1 cellular context compared by ENCODE assay signal in the genomic region with DNA sequence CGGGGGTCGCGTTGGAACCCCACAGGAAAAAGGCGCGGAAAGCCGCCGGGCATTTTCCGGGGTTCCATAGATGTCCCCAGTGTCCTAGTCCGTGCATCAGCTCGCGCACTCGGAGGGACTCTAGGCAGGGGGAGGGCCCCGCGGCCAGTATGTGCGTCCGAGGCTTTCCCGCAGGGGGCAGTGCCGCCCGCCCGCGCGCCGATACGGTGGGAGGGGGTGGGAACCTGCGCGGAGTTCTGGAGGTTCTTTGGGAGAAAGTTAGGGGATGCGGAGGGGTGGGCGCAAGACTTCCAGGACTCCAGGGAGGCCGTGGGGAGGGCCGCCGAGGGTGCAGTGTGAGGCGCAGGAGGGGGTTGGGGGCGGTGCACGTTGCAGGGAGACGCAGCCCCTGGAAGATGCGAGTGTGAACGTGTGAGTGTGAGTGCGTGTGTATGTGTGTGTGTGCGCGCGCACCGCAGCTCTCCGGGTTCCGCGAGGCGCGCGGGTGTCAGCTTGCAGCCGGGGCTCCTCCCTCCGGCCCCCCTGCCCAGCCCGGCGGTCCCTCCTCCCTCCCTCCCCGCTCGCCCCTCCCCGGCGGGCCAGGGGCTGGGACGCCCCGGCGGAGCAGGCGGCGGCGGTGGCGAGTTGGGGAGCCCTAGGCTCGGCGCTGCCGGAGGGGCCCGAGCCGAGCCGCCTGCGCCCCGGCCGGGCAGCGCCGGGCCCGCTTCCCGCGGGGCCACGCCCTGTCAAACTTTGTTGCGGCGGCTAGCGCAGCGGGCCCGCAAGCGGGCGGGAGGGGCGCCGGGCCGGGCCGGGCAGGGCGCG.
A peak's percentile ranks its signal among the peaks of the same experiment; 100 is the strongest.
TF ChIP-seq lines count a peak whose summit lies in the region.

A gene with protein sequence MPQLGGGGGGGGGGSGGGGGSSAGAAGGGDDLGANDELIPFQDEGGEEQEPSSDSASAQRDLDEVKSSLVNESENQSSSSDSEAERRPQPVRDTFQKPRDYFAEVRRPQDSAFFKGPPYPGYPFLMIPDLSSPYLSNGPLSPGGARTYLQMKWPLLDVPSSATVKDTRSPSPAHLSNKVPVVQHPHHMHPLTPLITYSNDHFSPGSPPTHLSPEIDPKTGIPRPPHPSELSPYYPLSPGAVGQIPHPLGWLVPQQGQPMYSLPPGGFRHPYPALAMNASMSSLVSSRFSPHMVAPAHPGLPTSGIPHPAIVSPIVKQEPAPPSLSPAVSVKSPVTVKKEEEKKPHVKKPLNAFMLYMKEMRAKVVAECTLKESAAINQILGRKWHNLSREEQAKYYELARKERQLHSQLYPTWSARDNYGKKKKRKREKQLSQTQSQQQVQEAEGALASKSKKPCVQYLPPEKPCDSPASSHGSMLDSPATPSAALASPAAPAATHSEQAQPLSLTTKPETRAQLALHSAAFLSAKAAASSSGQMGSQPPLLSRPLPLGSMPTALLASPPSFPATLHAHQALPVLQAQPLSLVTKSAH (plus strand): TSS at position 559 of the 804 bp plus-strand sequence. CDS start 293 bp downstream, outside the sequence.

TF ChIP-seq in HepG2, 621 proteins besides CTCF, POLR2A, EP300 and RAD21 (continued from another document and continues in another):
- TF ChIP-seq, protein P1, sequence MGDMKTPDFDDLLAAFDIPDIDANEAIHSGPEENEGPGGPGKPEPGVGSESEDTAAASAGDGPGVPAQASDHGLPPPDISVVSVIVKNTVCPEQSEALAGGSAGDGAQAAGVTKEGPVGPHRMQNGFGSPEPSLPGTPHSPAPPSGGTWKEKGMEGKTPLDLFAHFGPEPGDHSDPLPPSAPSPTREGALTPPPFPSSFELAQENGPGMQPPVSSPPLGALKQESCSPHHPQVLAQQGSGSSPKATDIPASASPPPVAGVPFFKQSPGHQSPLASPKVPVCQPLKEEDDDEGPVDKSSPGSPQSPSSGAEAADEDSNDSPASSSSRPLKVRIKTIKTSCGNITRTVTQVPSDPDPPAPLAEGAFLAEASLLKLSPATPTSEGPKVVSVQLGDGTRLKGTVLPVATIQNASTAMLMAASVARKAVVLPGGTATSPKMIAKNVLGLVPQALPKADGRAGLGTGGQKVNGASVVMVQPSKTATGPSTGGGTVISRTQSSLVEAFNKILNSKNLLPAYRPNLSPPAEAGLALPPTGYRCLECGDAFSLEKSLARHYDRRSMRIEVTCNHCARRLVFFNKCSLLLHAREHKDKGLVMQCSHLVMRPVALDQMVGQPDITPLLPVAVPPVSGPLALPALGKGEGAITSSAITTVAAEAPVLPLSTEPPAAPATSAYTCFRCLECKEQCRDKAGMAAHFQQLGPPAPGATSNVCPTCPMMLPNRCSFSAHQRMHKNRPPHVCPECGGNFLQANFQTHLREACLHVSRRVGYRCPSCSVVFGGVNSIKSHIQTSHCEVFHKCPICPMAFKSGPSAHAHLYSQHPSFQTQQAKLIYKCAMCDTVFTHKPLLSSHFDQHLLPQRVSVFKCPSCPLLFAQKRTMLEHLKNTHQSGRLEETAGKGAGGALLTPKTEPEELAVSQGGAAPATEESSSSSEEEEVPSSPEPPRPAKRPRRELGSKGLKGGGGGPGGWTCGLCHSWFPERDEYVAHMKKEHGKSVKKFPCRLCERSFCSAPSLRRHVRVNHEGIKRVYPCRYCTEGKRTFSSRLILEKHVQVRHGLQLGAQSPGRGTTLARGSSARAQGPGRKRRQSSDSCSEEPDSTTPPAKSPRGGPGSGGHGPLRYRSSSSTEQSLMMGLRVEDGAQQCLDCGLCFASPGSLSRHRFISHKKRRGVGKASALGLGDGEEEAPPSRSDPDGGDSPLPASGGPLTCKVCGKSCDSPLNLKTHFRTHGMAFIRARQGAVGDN (CRISPR knock-in tag; IDR thresholded peaks at IDR 0.05) = peak; percentile 44; the same call in 1 of the 2 replicates
- peak; percentile 42 for TF ChIP-seq HNRNPLL (IDR thresholded peaks at IDR 0.05; ENCODE audit: low read depth, low read length, poor library complexity, severe bottlenecking)
- peak in 1 of 2 experiments; percentile 42; a peak in 1 of 4 replicates for TF ChIP-seq KLF16 (CRISPR knock-in tag; IDR thresholded peaks at IDR 0.05)
- TF ChIP-seq, protein P2, sequence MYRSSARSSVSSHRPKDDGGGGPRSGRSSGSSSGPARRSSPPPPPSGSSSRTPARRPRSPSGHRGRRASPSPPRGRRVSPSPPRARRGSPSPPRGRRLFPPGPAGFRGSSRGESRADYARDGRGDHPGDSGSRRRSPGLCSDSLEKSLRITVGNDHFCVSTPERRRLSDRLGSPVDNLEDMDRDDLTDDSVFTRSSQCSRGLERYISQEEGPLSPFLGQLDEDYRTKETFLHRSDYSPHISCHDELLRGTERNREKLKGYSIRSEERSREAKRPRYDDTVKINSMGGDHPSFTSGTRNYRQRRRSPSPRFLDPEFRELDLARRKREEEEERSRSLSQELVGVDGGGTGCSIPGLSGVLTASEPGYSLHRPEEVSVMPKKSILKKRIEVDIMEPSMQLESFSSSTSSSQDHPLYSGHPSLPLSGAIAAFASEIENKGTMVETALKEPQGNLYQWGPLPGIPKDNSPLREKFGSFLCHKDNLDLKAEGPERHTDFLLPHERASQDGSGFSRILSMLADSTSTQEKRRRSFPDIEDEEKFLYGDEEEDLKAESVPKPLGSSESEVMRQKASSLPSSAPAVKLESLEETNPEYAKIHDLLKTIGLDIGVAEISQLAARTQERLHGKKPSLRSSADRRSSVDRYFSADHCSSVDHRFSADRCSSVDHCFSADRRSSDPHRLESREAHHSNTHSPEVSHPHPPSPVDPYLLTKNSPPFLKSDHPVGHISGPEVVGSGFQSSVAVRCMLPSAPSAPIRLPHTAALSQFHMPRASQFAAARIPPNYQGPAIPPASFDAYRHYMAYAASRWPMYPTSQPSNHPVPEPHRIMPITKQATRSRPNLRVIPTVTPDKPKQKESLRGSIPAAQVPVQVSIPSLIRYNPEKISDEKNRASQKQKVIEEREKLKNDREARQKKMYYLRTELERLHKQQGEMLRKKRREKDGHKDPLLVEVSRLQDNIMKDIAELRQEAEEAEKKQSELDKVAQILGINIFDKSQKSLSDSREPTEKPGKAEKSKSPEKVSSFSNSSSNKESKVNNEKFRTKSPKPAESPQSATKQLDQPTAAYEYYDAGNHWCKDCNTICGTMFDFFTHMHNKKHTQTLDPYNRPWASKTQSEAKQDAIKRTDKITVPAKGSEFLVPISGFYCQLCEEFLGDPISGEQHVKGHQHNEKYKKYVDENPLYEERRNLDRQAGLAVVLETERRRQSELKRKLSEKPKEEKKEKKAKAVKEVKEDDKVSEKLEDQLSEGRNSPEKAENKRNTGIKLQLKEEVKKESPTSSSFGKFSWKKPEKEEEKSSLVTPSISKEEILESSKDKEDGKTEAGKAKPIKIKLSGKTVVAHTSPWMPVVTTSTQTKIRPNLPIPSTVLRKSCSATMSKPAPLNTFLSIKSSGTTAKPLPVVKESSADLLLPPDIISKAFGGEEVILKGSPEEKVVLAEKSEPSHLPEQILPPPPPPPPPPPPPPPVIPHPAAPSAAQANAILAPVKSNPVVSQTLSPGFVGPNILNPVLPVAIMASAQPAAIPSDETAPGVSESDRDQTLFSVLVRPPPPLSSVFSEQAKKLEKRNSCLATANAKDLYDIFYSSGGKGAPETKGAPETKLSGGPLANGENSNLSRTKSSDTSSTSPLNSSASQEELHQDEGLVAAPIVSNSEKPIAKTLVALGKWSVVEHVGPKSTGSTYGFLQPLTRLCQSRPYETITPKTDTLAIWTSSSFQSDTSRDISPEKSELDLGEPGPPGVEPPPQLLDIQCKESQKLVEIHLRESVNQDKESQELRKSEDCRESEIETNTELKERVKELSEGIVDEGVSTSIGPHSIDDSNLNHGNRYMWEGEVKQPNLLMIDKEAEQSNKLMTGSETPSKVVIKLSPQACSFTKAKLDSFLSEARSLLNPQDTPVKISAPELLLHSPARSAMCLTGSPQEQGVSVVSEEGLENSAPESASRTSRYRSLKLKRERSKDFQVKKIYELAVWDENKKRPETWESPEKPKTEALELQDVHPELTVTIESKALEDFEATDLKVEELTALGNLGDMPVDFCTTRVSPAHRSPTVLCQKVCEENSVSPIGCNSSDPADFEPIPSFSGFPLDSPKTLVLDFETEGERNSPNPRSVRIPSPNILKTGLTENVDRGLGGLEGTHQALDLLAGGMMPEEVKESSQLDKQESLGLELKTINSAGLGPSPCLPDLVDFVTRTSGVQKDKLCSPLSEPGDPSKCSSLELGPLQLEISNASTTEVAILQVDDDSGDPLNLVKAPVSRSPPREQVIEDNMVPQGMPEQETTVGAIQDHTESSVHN (CRISPR knock-in tag; IDR thresholded peaks at IDR 0.05) = 0 out of 2 replicates have a peak, but pooled peaks have one; percentile 57
- no peak for TF ChIP-seq FOXJ3 (CRISPR knock-in tag; IDR thresholded peaks at IDR 0.05; ENCODE audit: borderline replicate concordance)
- TF ChIP-seq, protein P3, sequence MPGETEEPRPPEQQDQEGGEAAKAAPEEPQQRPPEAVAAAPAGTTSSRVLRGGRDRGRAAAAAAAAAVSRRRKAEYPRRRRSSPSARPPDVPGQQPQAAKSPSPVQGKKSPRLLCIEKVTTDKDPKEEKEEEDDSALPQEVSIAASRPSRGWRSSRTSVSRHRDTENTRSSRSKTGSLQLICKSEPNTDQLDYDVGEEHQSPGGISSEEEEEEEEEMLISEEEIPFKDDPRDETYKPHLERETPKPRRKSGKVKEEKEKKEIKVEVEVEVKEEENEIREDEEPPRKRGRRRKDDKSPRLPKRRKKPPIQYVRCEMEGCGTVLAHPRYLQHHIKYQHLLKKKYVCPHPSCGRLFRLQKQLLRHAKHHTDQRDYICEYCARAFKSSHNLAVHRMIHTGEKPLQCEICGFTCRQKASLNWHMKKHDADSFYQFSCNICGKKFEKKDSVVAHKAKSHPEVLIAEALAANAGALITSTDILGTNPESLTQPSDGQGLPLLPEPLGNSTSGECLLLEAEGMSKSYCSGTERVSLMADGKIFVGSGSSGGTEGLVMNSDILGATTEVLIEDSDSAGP (CRISPR knock-in tag; IDR thresholded peaks at IDR 0.05; ENCODE audit: borderline replicate concordance) = peak; percentile 29; the same call in 1 of the 2 replicates
- TF ChIP-seq MAZ (IDR thresholded peaks at IDR 0.05; ENCODE audit: borderline replicate concordance, low read depth, low read length) = peak; percentile 69; the same call in 1 of the 2 replicates
- TF ChIP-seq MAZ (CRISPR knock-in tag; IDR thresholded peaks at IDR 0.05; ENCODE audit: low read depth) = peak; percentile 30
- peak; percentile 50; the same call in 1 of the 2 replicates for TF ChIP-seq KDM5B (CRISPR knock-in tag; IDR thresholded peaks at IDR 0.05; ENCODE audit: borderline replicate concordance)
- TF ChIP-seq SOX6 (IDR thresholded peaks at IDR 0.05) = no peak
- TF ChIP-seq SOX6 (CRISPR knock-in tag; IDR thresholded peaks at IDR 0.05) = peak; percentile 28; the same call in 1 of the 2 replicates
- TF ChIP-seq, protein P4, sequence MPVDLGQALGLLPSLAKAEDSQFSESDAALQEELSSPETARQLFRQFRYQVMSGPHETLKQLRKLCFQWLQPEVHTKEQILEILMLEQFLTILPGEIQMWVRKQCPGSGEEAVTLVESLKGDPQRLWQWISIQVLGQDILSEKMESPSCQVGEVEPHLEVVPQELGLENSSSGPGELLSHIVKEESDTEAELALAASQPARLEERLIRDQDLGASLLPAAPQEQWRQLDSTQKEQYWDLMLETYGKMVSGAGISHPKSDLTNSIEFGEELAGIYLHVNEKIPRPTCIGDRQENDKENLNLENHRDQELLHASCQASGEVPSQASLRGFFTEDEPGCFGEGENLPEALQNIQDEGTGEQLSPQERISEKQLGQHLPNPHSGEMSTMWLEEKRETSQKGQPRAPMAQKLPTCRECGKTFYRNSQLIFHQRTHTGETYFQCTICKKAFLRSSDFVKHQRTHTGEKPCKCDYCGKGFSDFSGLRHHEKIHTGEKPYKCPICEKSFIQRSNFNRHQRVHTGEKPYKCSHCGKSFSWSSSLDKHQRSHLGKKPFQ (CRISPR knock-in tag; IDR thresholded peaks at IDR 0.05; ENCODE audit: insufficient replicate concordance) = peak; percentile 57
- TF ChIP-seq HNRNPK (IDR thresholded peaks at IDR 0.05; ENCODE audit: low read depth, low read length, poor library complexity, severe bottlenecking) = peak; percentile 31
- no peak for TF ChIP-seq ZNF768 (CRISPR knock-in tag; IDR thresholded peaks at IDR 0.05)
- no peak for TF ChIP-seq FOXK1 (CRISPR knock-in tag; IDR thresholded peaks at IDR 0.05; ENCODE audit: borderline replicate concordance, low read depth)
- TF ChIP-seq, protein P5, sequence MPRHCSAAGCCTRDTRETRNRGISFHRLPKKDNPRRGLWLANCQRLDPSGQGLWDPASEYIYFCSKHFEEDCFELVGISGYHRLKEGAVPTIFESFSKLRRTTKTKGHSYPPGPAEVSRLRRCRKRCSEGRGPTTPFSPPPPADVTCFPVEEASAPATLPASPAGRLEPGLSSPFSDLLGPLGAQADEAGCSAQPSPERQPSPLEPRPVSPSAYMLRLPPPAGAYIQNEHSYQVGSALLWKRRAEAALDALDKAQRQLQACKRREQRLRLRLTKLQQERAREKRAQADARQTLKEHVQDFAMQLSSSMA (CRISPR knock-in tag; IDR thresholded peaks at IDR 0.05) = no peak
- TF ChIP-seq ZNF160 (CRISPR knock-in tag; IDR thresholded peaks at IDR 0.05) = 0 out of 2 replicates have a peak, but pooled peaks have one; percentile 24
- TF ChIP-seq, protein P6, sequence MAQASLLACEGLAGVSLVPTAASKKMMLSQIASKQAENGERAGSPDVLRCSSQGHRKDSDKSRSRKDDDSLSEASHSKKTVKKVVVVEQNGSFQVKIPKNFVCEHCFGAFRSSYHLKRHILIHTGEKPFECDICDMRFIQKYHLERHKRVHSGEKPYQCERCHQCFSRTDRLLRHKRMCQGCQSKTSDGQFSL (CRISPR knock-in tag; IDR thresholded peaks at IDR 0.05) = 0 out of 2 replicates have a peak, but pooled peaks have one; percentile 44
- TF ChIP-seq ZSCAN25 (CRISPR knock-in tag; IDR thresholded peaks at IDR 0.05) = peak; percentile 40; the same call in 1 of the 2 replicates
- TF ChIP-seq ESRRA (CRISPR knock-in tag; IDR thresholded peaks at IDR 0.05; ENCODE audit: low read depth) = 0 out of 2 replicates have a peak, but pooled peaks have one; percentile 11
- TF ChIP-seq SAP130 (CRISPR knock-in tag; IDR thresholded peaks at IDR 0.05; ENCODE audit: low read depth) = 0 out of 2 replicates have a peak, but pooled peaks have one; percentile 16
- peak; percentile 84 for TF ChIP-seq XRCC5 (optimal IDR thresholded peaks at IDR 0.05; ENCODE audit: low read length)
- TF ChIP-seq, protein P7, sequence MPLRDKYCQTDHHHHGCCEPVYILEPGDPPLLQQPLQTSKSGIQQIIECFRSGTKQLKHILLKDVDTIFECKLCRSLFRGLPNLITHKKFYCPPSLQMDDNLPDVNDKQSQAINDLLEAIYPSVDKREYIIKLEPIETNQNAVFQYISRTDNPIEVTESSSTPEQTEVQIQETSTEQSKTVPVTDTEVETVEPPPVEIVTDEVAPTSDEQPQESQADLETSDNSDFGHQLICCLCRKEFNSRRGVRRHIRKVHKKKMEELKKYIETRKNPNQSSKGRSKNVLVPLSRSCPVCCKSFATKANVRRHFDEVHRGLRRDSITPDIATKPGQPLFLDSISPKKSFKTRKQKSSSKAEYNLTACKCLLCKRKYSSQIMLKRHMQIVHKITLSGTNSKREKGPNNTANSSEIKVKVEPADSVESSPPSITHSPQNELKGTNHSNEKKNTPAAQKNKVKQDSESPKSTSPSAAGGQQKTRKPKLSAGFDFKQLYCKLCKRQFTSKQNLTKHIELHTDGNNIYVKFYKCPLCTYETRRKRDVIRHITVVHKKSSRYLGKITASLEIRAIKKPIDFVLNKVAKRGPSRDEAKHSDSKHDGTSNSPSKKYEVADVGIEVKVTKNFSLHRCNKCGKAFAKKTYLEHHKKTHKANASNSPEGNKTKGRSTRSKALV (CRISPR knock-in tag; IDR thresholded peaks at IDR 0.05) = 0 out of 2 replicates have a peak, but pooled peaks have one; percentile 44
- peak; percentile 76 for TF ChIP-seq ZNF547 (CRISPR knock-in tag; IDR thresholded peaks at IDR 0.05)
- TF ChIP-seq NFKB2 (CRISPR knock-in tag; IDR thresholded peaks at IDR 0.05; ENCODE audit: borderline replicate concordance) = peak; percentile 30; the same call in 1 of the 2 replicates
- TF ChIP-seq TEAD3 (CRISPR knock-in tag; optimal IDR thresholded peaks at IDR 0.05; ENCODE audit: borderline replicate concordance) = peak; percentile 53
